ENCODE assay signal across 6 cellular contexts in genomic region chr9:38259519-38260218, GRCh38.
"Had no signal": no experiment of that assay in that cellular context is flagged by ENCODE, and none has a peak within 500 bp of the region (broad histone marks: within the 10 kb centered on the region; RNA-seq: fewer than 3 reads in every experiment).

No MANE protein-coding gene starts in this region.

- H3K4me1 Mint-ChIP-seq: GM23338, H9, IgD-negative memory B cell had no signal

- DNase-seq: H9, HCEC 1CT had no signal

- ATAC-seq: GM23338, HepG2 had no signal

- H3K27ac ChIP-seq: HL-60 had no signal

- H3K4me3 Mint-ChIP-seq: GM23338, H9, IgD-negative memory B cell had no signal

- H3K27ac Mint-ChIP-seq: GM23338, H9, IgD-negative memory B cell had no signal

- H3K4me3 ChIP-seq: GM23338 had no signal

- H3K9me3 Mint-ChIP-seq: GM23338 had no signal
